ENCODE assay signal across 13 cellular contexts in the genomic region with DNA sequence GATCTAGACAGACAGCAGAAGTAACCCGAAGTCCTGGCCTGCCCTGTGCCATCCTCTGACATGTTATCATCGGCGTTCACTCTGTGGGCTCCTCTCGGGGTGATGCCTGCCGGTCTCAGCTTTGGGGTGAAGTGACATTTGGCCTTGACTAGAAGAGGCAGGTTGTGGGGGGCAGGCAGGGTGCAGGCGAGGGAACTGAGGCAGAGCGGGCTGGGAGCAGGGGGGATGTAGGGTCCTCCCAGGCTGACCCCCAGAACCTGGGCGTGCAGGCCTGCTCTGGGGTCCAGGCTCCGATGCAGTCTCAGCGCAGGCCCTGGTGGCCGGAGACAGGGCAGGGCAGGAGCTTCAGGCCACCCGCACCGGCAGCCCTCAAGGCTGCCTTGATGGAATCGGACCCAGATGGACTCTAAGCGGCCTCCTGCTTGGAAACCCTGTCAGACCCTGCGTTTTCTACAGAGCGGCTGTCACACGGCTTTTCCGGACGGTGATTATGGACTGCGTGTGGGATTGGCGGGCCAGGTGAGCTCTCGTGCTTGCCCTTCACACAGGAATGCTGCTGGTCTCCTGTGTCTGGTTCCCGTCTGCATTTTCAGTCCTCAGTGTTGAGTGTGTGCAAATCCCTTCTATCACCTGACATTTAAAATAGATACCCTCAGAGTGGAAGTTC. TPM values are rescaled to one million over a fixed set of nuclear protein-coding genes. Genes with fewer than 3 reads are reported as not detected.
DNase-seq lines count a peak whose midpoint lies in the region; ATAC-seq, FAIRE-seq and TF ChIP-seq lines count a peak whose summit lies in the region.
"Had no signal": no experiment of that assay in that cellular context is flagged by ENCODE, and none has a peak within 500 bp of the region (broad histone marks: within the 10 kb centered on the region; RNA-seq: fewer than 3 reads in every experiment).

No MANE protein-coding gene starts in this region.

- TF ChIP-seq RAD21 in IMR-90 (IDR thresholded peaks at IDR 0.05; ENCODE audit: low read length) (no peak), liver (IDR thresholded peaks at IDR 0.05) (no peak)

- peak overlapping the region; percentile 48 for H3K9ac ChIP-seq in IMR-90 (ENCODE audit: low read depth, low read length)
- peak overlapping the region in 1 of 2 donors; percentile 28 for H3K9ac ChIP-seq in liver (ENCODE audit: low read depth in 1 of 2, low read length in 2 of 2)

- BruUV-seq in IMR-90 (replicated peaks; lab: Mats Ljungman, UMichigan), result no TSS peak

- FAIRE-seq in D721Med (lab: Jason Lieb, UNC), result no peak

- CTCF ChIA-PET in IMR-90 (lab: Yijun Ruan, JAX), result interaction anchor here (0.6 kb wide), 1 partner anchor 18 kb away, joined by 6 read pairs; no protein-coding TSS in a partner anchor

- peak overlapping the region; percentile 30 for H2BK120ac ChIP-seq in IMR-90 (ENCODE audit: low read depth, low read length)

- no peak overlapping the region for H2BK20ac ChIP-seq in IMR-90 (ENCODE audit: low read depth, low read length)

- DNase-seq in IMR-90 (no peak), cerebellar cortex (ENCODE audit: low spot score) (peak; percentile 54), suprapubic skin (ENCODE audit: low spot score in 2 of 2) (peak; percentile 46 to 56), kidney glomerular epithelial cell (lab: John Stamatoyannopoulos, UW) (no peak), D721Med (ENCODE audit: insufficient read length, low spot score) (no peak), activated gamma-delta T cell treated with Interleukin-2 at 50 U/mL for 16 hours (no peak), NCI-H146 treated with DMSO at 0.1 percent for 48 hours (lab: John Stamatoyannopoulos, UW; ENCODE audit: unreplicated experiment) (no peak)
- DNase-seq: activated T-cell treated with anti-CD3 and anti-CD28 coated beads, Interleukin-2, amount 50 U/mL, for 48 hours; DND-41; erythroblast; NCI-H510A; stimulated activated CD4-positive, alpha-beta T cell treated with anti-CD3 and anti-CD28 coated beads, Interleukin-2, amount 100 ng/mL, for 24 hours had no signal

- H3K14ac ChIP-seq in IMR-90 (replicated peaks; ENCODE audit: low read depth, low read length), result no peak overlapping the region; the same call in 1 of the 2 replicates

- H3K27me3 ChIP-seq in IMR-90 (ENCODE audit: control insufficient read depth, insufficient read depth, low read length), result peaks cover 14% of the 10 kb centered on the region; the same call in 1 of the 2 replicates
- no peaks in the 10 kb centered on the region for H3K27me3 ChIP-seq in liver (ENCODE audit: control insufficient read depth in 4 of 4, insufficient read depth in 4 of 4, low read length in 3 of 4)
- H3K27me3 ChIP-seq in suprapubic skin, result no peaks in the 10 kb centered on the region

- H2AK5ac ChIP-seq in IMR-90 (ENCODE audit: low read depth, low read length), result 0 out of 2 replicates have a peak overlapping the region, but pooled peaks have one; percentile 11

- TF ChIP-seq CTCF in IMR-90 (conservative IDR thresholded peaks at IDR 0.05; ENCODE audit: low read depth, low read length), result no peak
- no peak for TF ChIP-seq CTCF in liver (IDR thresholded peaks at IDR 0.05; ENCODE audit: low read depth, low read length, missing input control)
- TF ChIP-seq CTCF in suprapubic skin (IDR thresholded peaks at IDR 0.05), result no peak
- TF ChIP-seq CTCF in D721Med (IDR thresholded peaks at IDR 0.05; ENCODE audit: insufficient read depth, missing control alignments), result no peak

- intact Hi-C loops in IMR-90 (cut with micrococcal nuclease), result loop anchor here (5.0 kb wide), 1 partner anchor 83 kb away; a partner anchor contains a TSS

- H3K4me3 ChIP-seq in IMR-90 (ENCODE audit: insufficient read depth, low read depth, low read length) (peak overlapping the region; percentile 42; the same call in 1 of the 2 replicates), liver (ENCODE audit: low read depth in 1 of 3, low read length in 3 of 3) (peak overlapping the region in 2 of 3 donors; percentile 58 to 78), suprapubic skin (peak overlapping the region; percentile 45)

- no peak overlapping the region for H2BK15ac ChIP-seq in IMR-90 (ENCODE audit: low read depth, low read length)

- H3K9me3 ChIP-seq in IMR-90 (ENCODE audit: control insufficient read depth, insufficient read depth, low read length), result no peaks in the 10 kb centered on the region
- H3K9me3 ChIP-seq in liver (ENCODE audit: control insufficient read depth in 4 of 4, low read length in 3 of 4), result no peaks in the 10 kb centered on the region
- no peaks in the 10 kb centered on the region for H3K9me3 ChIP-seq in suprapubic skin

- H3K56ac ChIP-seq in IMR-90 (ENCODE audit: extremely low read depth, insufficient read depth, low read length), result no peak overlapping the region

- H3K4ac ChIP-seq in IMR-90 (ENCODE audit: low read depth, low read length), result peak overlapping the region; percentile 32; the same call in 1 of the 2 replicates

- no peak overlapping the region for H3K23ac ChIP-seq in IMR-90 (ENCODE audit: low read depth, low read length)

- no peak overlapping the region for H2BK5ac ChIP-seq in IMR-90 (ENCODE audit: low read depth, low read length, poor library complexity, severe bottlenecking)

- peak overlapping the region; percentile 88 for H3K4me2 ChIP-seq in IMR-90 (ENCODE audit: low read depth, low read length)

- ATAC-seq in IMR-90 (ENCODE audit: low read depth), result no peak

- H3K9me1 ChIP-seq in IMR-90 (ENCODE audit: insufficient read depth, low read length), result peaks cover 5% of the 10 kb centered on the region; the same call in 1 of the 2 replicates

- no peaks in the 10 kb centered on the region for H4K20me1 ChIP-seq in IMR-90 (ENCODE audit: insufficient read depth, low read length)

- H3K79me1 ChIP-seq in IMR-90 (ENCODE audit: low read depth in 1 of 2, low read length in 2 of 2), result no peaks in the 10 kb centered on the region

- WGBS in IMR-90 (ENCODE audit: extremely low coverage in 2 of 2, insufficient read length in 1 of 2), 2 experiments, result 88% methylated on average over 16 of the region's 24 CpGs; no CpG with 5 or more reads in 1 of the 2 experiments
- WGBS in liver, result 91% methylated on average over 24 of the region's 24 CpGs
- 88% methylated on average over 23 of the region's 24 CpGs for WGBS in suprapubic skin

- H4K5ac ChIP-seq in IMR-90 (ENCODE audit: low read depth, low read length), result no peak overlapping the region

- dilution Hi-C loops in IMR-90 (cut with HindIII; ENCODE audit: low sequenced_read_pairs, unreplicated experiment), result no loop called here

- peak overlapping the region in 1 of 2 experiments; percentile 56; a peak in 2 of 4 replicates for H4K8ac ChIP-seq in IMR-90 (ENCODE audit: low read depth in 2 of 2, low read length in 2 of 2)

- TF ChIP-seq POLR2A in IMR-90 (IDR thresholded peaks at IDR 0.05; ENCODE audit: low read depth, low read length), result no peak
- TF ChIP-seq POLR2A in suprapubic skin (IDR thresholded peaks at IDR 0.05), result no peak

- H4K91ac ChIP-seq in IMR-90 (ENCODE audit: insufficient read depth, low read depth, low read length), result 0 out of 2 replicates have a peak overlapping the region, but pooled peaks have one; percentile 19

- peak overlapping the region; percentile 96 for H2AFZ ChIP-seq in IMR-90 (replicated peaks; ENCODE audit: low read length, poor library complexity)

- H3K27ac ChIP-seq in IMR-90 (ENCODE audit: insufficient read depth, low read length), result peak overlapping the region; percentile 84; the same call in 1 of the 2 replicates
- H3K27ac ChIP-seq in liver (ENCODE audit: low read depth in 1 of 2, low read length in 2 of 2), result no peak overlapping the region
- H3K27ac ChIP-seq in suprapubic skin, result no peak overlapping the region

- in situ Hi-C loops in IMR-90 (cut with MboI; ENCODE audit: low sequenced_read_pairs), result no loop called here

- no peak for TF ChIP-seq EP300 in suprapubic skin (IDR thresholded peaks at IDR 0.05)

- H3K36me3 ChIP-seq in IMR-90 (ENCODE audit: control insufficient read depth, insufficient read depth, low read length) (no peaks in the 10 kb centered on the region), liver (ENCODE audit: control insufficient read depth in 4 of 4, insufficient read depth in 3 of 4, low read depth in 1 of 4, low read length in 3 of 4) (no peaks in the 10 kb centered on the region), suprapubic skin (no peaks in the 10 kb centered on the region)

- H2AK9ac ChIP-seq in IMR-90 (replicated peaks; ENCODE audit: low read depth, low read length, poor library complexity), result peak overlapping the region; percentile 4

- POLR2A ChIA-PET in IMR-90 (lab: Charles Lee; ENCODE audit: unreplicated experiment), result no interaction called here

- peaks cover 6% of the 10 kb centered on the region; the same call in 1 of the 2 replicates for H3K4me1 ChIP-seq in IMR-90 (ENCODE audit: control insufficient read depth, insufficient read depth, low read length)
- H3K4me1 ChIP-seq in liver (ENCODE audit: control insufficient read depth in 4 of 4, insufficient read depth in 4 of 4, low read length in 3 of 4), result peaks cover 0 to 10% (median 8%) of the 10 kb centered on the region in 4 donors
- H3K4me1 ChIP-seq in suprapubic skin, result peaks cover 16% of the 10 kb centered on the region

- peak overlapping the region; percentile 21; the same call in 1 of the 2 replicates for H3K18ac ChIP-seq in IMR-90 (ENCODE audit: low read depth, low read length)

TF ChIP-seq in liver, 16 proteins besides CTCF, POLR2A, EP300 and RAD21 (continues in another document):
- TF ChIP-seq FOXA1 (IDR thresholded peaks at IDR 0.05) (no peak), HNF4A (conservative IDR thresholded peaks at IDR 0.05) (no peak), JUND (IDR thresholded peaks at IDR 0.05) (no peak), NR2F2 (IDR thresholded peaks at IDR 0.05) (no peak), FOXA2 (IDR thresholded peaks at IDR 0.05) (no peak)
- TF ChIP-seq, protein P1, sequence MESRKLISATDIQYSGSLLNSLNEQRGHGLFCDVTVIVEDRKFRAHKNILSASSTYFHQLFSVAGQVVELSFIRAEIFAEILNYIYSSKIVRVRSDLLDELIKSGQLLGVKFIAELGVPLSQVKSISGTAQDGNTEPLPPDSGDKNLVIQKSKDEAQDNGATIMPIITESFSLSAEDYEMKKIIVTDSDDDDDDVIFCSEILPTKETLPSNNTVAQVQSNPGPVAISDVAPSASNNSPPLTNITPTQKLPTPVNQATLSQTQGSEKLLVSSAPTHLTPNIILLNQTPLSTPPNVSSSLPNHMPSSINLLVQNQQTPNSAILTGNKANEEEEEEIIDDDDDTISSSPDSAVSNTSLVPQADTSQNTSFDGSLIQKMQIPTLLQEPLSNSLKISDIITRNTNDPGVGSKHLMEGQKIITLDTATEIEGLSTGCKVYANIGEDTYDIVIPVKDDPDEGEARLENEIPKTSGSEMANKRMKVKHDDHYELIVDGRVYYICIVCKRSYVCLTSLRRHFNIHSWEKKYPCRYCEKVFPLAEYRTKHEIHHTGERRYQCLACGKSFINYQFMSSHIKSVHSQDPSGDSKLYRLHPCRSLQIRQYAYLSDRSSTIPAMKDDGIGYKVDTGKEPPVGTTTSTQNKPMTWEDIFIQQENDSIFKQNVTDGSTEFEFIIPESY (IDR thresholded peaks at IDR 0.05), result no peak

RNA-seq across cellular contexts. Expression of a gene that starts 0.8 kb away (rescaled TPM):
- total RNA-seq in IMR-90 (2012; rRNA removed), result under 0.01 TPM in 2 replicates
- polyA plus RNA-seq in IMR-90 (2012; rRNA removed), result 0.09 and 0.22 TPM in 2 replicates
- 0.02 and 0.08 TPM in 2 replicates for polyA plus RNA-seq in IMR-90 (2012; cell fraction: cytosol; rRNA removed)
- polyA plus RNA-seq in IMR-90 (2012; cell fraction: nucleus; rRNA removed; ENCODE audit: low replicate concordance), result 0.97 and 2.2 TPM in 2 replicates
- total RNA-seq in liver, result under 1 TPM; 0.09 to 0.17 TPM
- under 1 TPM in 1 of 2 donors, not detected in 1; 0.08 TPM for polyA plus RNA-seq in liver
- 1 to 10 TPM in 1 of 4 donors, under 1 TPM in 3; 0.15 to 2.4 (median 0.51) TPM for total RNA-seq in suprapubic skin

Comparison
In these comparisons a context has a peak if more than half of its experiments do, and no peak if none do; other contexts are left out.
1. DNase-seq: peak in cerebellar cortex (single experiment) and suprapubic skin (2 of 2); none in IMR-90 (single experiment), kidney glomerular epithelial cell (single experiment), D721Med (single experiment), activated gamma-delta T cell treated with Interleukin-2 at 50 U/mL for 16 hours (single experiment) and NCI-H146 treated with DMSO at 0.1 percent for 48 hours (single experiment).
2. Peak in every context shown above with its lines, with median percentiles within 50 percentile points of each other: H3K4me3 ChIP-seq.